In the genomic region with DNA sequence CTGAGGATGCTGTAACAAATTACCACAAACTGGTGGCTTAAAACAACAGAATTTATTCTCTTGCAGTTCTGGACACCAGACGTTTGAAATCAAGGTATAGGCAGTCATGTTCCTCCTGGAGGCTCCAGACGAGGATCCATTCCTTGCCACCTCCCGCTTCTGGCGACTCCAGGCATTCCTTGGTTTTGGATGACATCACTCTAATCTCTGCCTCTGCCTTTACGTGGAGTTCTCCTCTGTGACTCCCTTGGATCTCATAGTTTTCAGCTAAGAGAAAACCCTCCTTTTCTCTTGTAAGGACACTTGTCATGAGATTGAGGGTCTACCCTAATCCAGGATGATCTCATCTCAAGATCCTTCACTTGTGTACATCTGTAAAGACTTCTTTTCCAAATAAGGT, we compare ENCODE assay signal across 38 cellular contexts. TPM values are rescaled to one million over a fixed set of nuclear protein-coding genes. Genes with fewer than 3 reads are reported as not detected.
"Had no signal": no experiment of that assay in that cellular context is flagged by ENCODE, and none has a peak within 500 bp of the region (broad histone marks: within the 10 kb centered on the region; RNA-seq: fewer than 3 reads in every experiment).

No MANE protein-coding gene starts in this region.

- H3K4me1 Mint-ChIP-seq: activated T-helper 17 cell treated with anti-CD3 and anti-CD28 coated beads, Interleukin-2, amount 50 U/mL, for 72 hours; central memory CD8-positive, alpha-beta T cell; WTC11 had no signal

- H3K4me1 ChIP-seq: esophagus muscularis mucosa, gastroesophageal sphincter had no signal

- H3K4me3 ChIP-seq: esophagus muscularis mucosa, gastroesophageal sphincter had no signal

- H3K9me3 Mint-ChIP-seq: activated T-helper 17 cell treated with anti-CD3 and anti-CD28 coated beads, Interleukin-2, amount 50 U/mL, for 72 hours; central memory CD8-positive, alpha-beta T cell; effector memory CD8-positive, alpha-beta T cell had no signal

- H3K9me3 ChIP-seq: esophagus muscularis mucosa, gastroesophageal sphincter had no signal

- ATAC-seq: activated CD8-positive, alpha-beta T cell treated with anti-CD3 and anti-CD28 coated beads for 36 hours; activated T-cell treated with anti-CD3 and anti-CD28 coated beads, Interleukin-2, amount 50 U/mL, for 4 hours; activated T-helper 17 cell treated with anti-CD3 and anti-CD28 coated beads, Interleukin-2, amount 50 U/mL, for 72 hours; effector memory CD8-positive, alpha-beta T cell; gastroesophageal sphincter; WTC11 had no signal

- H3K36me3 ChIP-seq: brain microvascular endothelial cell, esophagus muscularis mucosa, gastroesophageal sphincter had no signal

- H3K27me3 Mint-ChIP-seq: activated CD8-positive, alpha-beta T cell treated with anti-CD3 and anti-CD28 coated beads for 36 hours; activated naive CD8-positive, alpha-beta T cell; activated T-helper 17 cell treated with anti-CD3 and anti-CD28 coated beads, Interleukin-2, amount 50 U/mL, for 72 hours; central memory CD8-positive, alpha-beta T cell had no signal

- DNase-seq: activated CD4-positive, alpha-beta T cell treated with anti-CD3 and anti-CD28 coated beads for 1 hour; activated CD4-positive, alpha-beta T cell treated with anti-CD3 and anti-CD28 coated beads for 48 hours; activated CD4-positive, alpha-beta T cell treated with anti-CD3 and anti-CD28 coated beads, Interleukin-2, amount 50 U/mL, for 1 hour; activated CD4-positive, alpha-beta T cell treated with anti-CD3 and anti-CD28 coated beads, Interleukin-2, amount 50 U/mL, for 48 hours; activated CD8-positive, alpha-beta memory T cell treated with anti-CD3 and anti-CD28 coated beads for 24 hours; activated CD8-positive, alpha-beta T cell treated with anti-CD3 and anti-CD28 coated beads for 36 hours; activated effector memory CD4-positive, alpha-beta T cell treated with Interleukin-2 at 50 U/mL for 16 hours; activated gamma-delta T cell treated with Interleukin-2 at 50 U/mL for 16 hours; activated naive CD4-positive, alpha-beta T cell treated with anti-CD3 and anti-CD28 coated beads, Interleukin-2, amount 50 U/mL, for 16 hours; activated naive CD4-positive, alpha-beta T cell treated with Interleukin-2 at 50 U/mL for 16 hours; activated T-cell treated with anti-CD3 and anti-CD28 coated beads, Interleukin-2, amount 50 U/mL, for 4 hours; amniotic stem cell; anterior cingulate cortex; brain microvascular endothelial cell; cortex of kidney; dermis blood vessel endothelial cell; effector CD4-positive, alpha-beta T cell; effector memory CD8-positive, alpha-beta T cell; erythroblast; foreskin melanocyte; head of caudate nucleus; T-helper 2 cell had no signal

- H3K36me3 Mint-ChIP-seq: WTC11 had no signal

- H3K4me3 Mint-ChIP-seq: activated CD8-positive, alpha-beta T cell treated with anti-CD3 and anti-CD28 coated beads for 36 hours; activated naive CD8-positive, alpha-beta T cell; activated T-cell treated with anti-CD3 and anti-CD28 coated beads, Interleukin-2, amount 50 U/mL, for 4 hours; activated T-helper 17 cell treated with anti-CD3 and anti-CD28 coated beads, Interleukin-2, amount 50 U/mL, for 72 hours; central memory CD8-positive, alpha-beta T cell; effector memory CD8-positive, alpha-beta T cell; WTC11 had no signal

- H3K27ac Mint-ChIP-seq: activated CD8-positive, alpha-beta T cell treated with anti-CD3 and anti-CD28 coated beads for 36 hours; activated naive CD8-positive, alpha-beta T cell; activated T-helper 17 cell treated with anti-CD3 and anti-CD28 coated beads, Interleukin-2, amount 50 U/mL, for 72 hours; effector memory CD8-positive, alpha-beta T cell; WTC11 had no signal

- FAIRE-seq: astrocyte, colon had no signal

- H3K27ac ChIP-seq: brain microvascular endothelial cell, esophagus muscularis mucosa, gastroesophageal sphincter had no signal

- H3K27me3 ChIP-seq: brain microvascular endothelial cell, gastroesophageal sphincter had no signal

RNA-seq across cellular contexts. Expression of a gene that starts 32.8 kb away (rescaled TPM):
- total RNA-seq: activated CD8-positive, alpha-beta T cell treated with anti-CD3 and anti-CD28 coated beads for 36 hours; activated T-cell treated with anti-CD3 and anti-CD28 coated beads, Interleukin-2, amount 50 U/mL, for 4 hours; activated T-helper 17 cell treated with anti-CD3 and anti-CD28 coated beads, Interleukin-2, amount 50 U/mL, for 72 hours; astrocyte; bronchial epithelial cell; cardiac septum; chondrocyte; dermis blood vessel endothelial cell; esophagus muscularis mucosa; fibroblast of lung; fibroblast of villous mesenchyme; gastroesophageal sphincter; glomerular endothelial cell; T-helper 1 cell treated with Interleukin-12 subunit alpha and Interleukin-12 subunit beta and Interleukin-4 antibody, amounts not matched to agents 30 ng/mL and 1 ng/mL, for 36 hours; WTC11 had no signal
- polyA plus RNA-seq: adipose tissue, fibroblast of lung had no signal
